Comparison of ENCODE assay signal across 8 cellular contexts in the genomic region with DNA sequence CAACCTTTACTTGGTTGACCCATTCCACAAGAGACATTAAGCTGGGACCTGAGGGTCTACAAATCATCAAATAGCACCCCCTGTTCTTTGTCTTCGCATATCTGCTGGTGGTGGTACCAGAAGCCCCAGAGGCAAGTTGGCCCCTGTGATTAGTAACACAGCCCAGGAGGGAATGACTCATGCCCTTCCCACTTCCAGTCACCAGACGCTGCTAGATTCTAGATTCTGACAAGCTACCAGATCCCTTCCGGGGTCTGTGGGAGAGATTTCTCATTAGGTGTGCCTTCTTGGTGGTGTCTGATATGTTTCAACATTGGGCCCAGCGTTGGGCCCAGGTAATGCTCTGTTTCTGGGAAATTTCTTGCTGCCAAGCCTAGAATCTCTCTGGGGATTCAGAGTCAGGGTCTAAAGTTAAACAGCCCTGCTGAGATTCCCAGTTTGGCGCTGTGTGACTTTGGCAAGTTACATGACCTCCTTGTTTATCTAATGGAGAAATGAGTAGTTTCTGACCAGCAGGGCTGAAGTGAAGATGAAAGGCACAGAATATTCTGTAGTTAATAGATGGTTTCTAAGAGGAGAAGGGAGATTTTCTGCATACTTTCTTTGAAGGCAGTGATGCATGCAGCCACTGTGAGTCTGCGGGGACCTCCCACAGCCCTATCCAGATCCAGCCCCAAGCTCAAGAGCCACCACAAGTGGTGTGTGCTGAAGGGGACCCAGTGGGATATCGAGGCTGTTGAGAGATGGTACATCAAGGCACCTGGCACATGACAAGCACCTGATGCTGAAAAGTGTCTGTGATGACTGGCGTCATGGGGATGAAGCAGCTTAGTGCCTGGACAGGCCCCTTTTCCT. TPM values are rescaled to one million over a fixed set of nuclear protein-coding genes. Genes with fewer than 3 reads are reported as not detected.
DNase-seq lines count a peak whose midpoint lies in the region.

No MANE protein-coding gene starts in this region.

- H3K36me3 ChIP-seq in CD8-positive, alpha-beta memory T cell (ENCODE audit: insufficient read depth, low read length) = peaks cover 33% of the 10 kb centered on the region
- no peaks in the 10 kb centered on the region for H3K36me3 ChIP-seq in GM23248 (ENCODE audit: low read depth)

- H3K9me3 ChIP-seq in CD8-positive, alpha-beta memory T cell (ENCODE audit: low read length) = no peaks in the 10 kb centered on the region
- H3K9me3 ChIP-seq in GM23248 (ENCODE audit: low read depth) = no peaks in the 10 kb centered on the region

- no peaks in the 10 kb centered on the region for H3K27me3 ChIP-seq in CD8-positive, alpha-beta memory T cell (ENCODE audit: insufficient read depth, low read length, poor library complexity, severe bottlenecking)
- H3K27me3 ChIP-seq in GM23248 (replicated peaks; ENCODE audit: insufficient read depth) = no peaks in the 10 kb centered on the region

- no peaks in the 10 kb centered on the region for H3K9me3 Mint-ChIP-seq in CD8-positive, alpha-beta memory T cell

- no peaks in the 10 kb centered on the region for H3K79me2 ChIP-seq in GM23248 (ENCODE audit: insufficient read depth)

- H3K27ac ChIP-seq in CD8-positive, alpha-beta memory T cell (ENCODE audit: low read depth, low read length) = peak overlapping the region; percentile 19
- peak overlapping the region; percentile 91 for H3K27ac ChIP-seq in GM23248

- H3K4me1 ChIP-seq in CD8-positive, alpha-beta memory T cell (ENCODE audit: insufficient read depth, low read length) = peaks cover 54% of the 10 kb centered on the region
- H3K4me1 ChIP-seq in GM23248 (ENCODE audit: insufficient read depth) = peaks cover 36% of the 10 kb centered on the region

- no peak overlapping the region for H2AFZ ChIP-seq in GM23248

- 10 to 12% methylated on average over 8 of the region's 8 CpGs for WGBS in GM23248 (ENCODE audit: low coverage in 1 of 2, low lambda C conversion rate in 2 of 2, missing lambda C conversion rate in 2 of 2), 2 experiments

- H3K27ac Mint-ChIP-seq in CD8-positive, alpha-beta memory T cell = peak overlapping the region; percentile 89 to 100 (median 92)

- in situ Hi-C loops in GM23248 (cut with MboI) = no loop called here

- H3K4me3 Mint-ChIP-seq in CD8-positive, alpha-beta memory T cell = peak overlapping the region; percentile 68 to 81 (median 76)

- H3K9me2 ChIP-seq in GM23248 (ENCODE audit: insufficient read depth) = no peaks in the 10 kb centered on the region

- peaks cover 13 to 69% (median 15%) of the 10 kb centered on the region in 3 donors for H3K36me3 Mint-ChIP-seq in CD8-positive, alpha-beta memory T cell

- H3K4me1 Mint-ChIP-seq in CD8-positive, alpha-beta memory T cell = peaks cover 49 to 74% (median 53%) of the 10 kb centered on the region in 3 donors

- CTCF ChIA-PET in CD8-positive, alpha-beta memory T cell (lab: Charles Lee) = interaction anchor here (1.0 to 1.1 kb wide), 2 partner anchors 22 to 55 kb away, joined by 3 read pairs; no protein-coding TSS in a partner anchor

- peak in 4 of 5 donors; percentile 13 to 71 (median 34) for DNase-seq in CD8-positive, alpha-beta memory T cell
- DNase-seq in GM23248 (peak; percentile 95), NCI-H345 treated with DMSO at 0.1 percent for 48 hours (lab: John Stamatoyannopoulos, UW; ENCODE audit: unreplicated experiment) (peak; percentile 75), iPS-NIHi7 (ENCODE audit: extremely low spot score) (peak; percentile 52), NCI-H1048 (lab: John Stamatoyannopoulos, UW) (no peak), medulla oblongata (ENCODE audit: extremely low spot score) (no peak)
- DNase-seq in activated gamma-delta T cell treated with anti-CD3 and anti-CD28 coated beads, Interleukin-2, amount 50 U/mL, for 16 hours (ENCODE audit: low read depth) = peak; percentile 44
- DNase-seq in stimulated activated CD8-positive, alpha-beta memory T cell treated with anti-CD3 and anti-CD28 coated beads, Interleukin-15, amount 100 ng/mL, for 48 hours (ENCODE audit: low read depth in 2 of 2) = peak; percentile 60 to 68

- POLR2A ChIA-PET in CD8-positive, alpha-beta memory T cell (lab: Charles Lee) = interaction anchor here (0.6 kb wide), 2 partner anchors 21 to 64 kb away, joined by 4 to 5 read pairs; no protein-coding TSS in a partner anchor

- H3K9ac ChIP-seq in GM23248 = peak overlapping the region; percentile 59

- H3K4me3 ChIP-seq in CD8-positive, alpha-beta memory T cell (ENCODE audit: low read length) = peak overlapping the region; percentile 27
- H3K4me3 ChIP-seq in GM23248 = peak overlapping the region; percentile 50

- no peaks in the 10 kb centered on the region for H3K27me3 Mint-ChIP-seq in CD8-positive, alpha-beta memory T cell

- H3F3A ChIP-seq in GM23248 (ENCODE audit: insufficient read depth) = peaks cover 36% of the 10 kb centered on the region

- H4K20me1 ChIP-seq in GM23248 (ENCODE audit: insufficient read depth) = no peaks in the 10 kb centered on the region

- H3K4me2 ChIP-seq in GM23248 (ENCODE audit: unreplicated experiment) = peak overlapping the region; percentile 79

RNA-seq across cellular contexts. Expression of gene TRPV2, which starts 3.9 kb away (rescaled TPM):
- total RNA-seq in CD8-positive, alpha-beta memory T cell = 10 to 100 TPM; 60.0 to 67.3 TPM
- 134 TPM for polyA plus RNA-seq in CD8-positive, alpha-beta memory T cell
- total RNA-seq in GM23248 (2014; rRNA removed; shearing (Covaris generic)) = 23.9 and 25.8 TPM in 2 replicates
- 19.5 and 19.6 TPM in 2 replicates for polyA plus RNA-seq in GM23248 (2016; fragmentation: Nextera tagmentation; extraction: Ambion mirVana)

RNA-seq across cellular contexts. Expression of gene UBB, which starts 38.4 kb away (rescaled TPM):
- 1,000 to 10,000 TPM; 1,678 to 1,690 TPM for total RNA-seq in CD8-positive, alpha-beta memory T cell
- 2,132 TPM for polyA plus RNA-seq in CD8-positive, alpha-beta memory T cell
- total RNA-seq in GM23248 (2014; rRNA removed; shearing (Covaris generic)) = 586 and 786 TPM in 2 replicates
- 1,286 and 1,305 TPM in 2 replicates for polyA plus RNA-seq in GM23248 (2016; fragmentation: Nextera tagmentation; extraction: Ambion mirVana)

Comparison
In these comparisons a context has a peak if more than half of its experiments do, and no peak if none do; other contexts are left out.
1. DNase-seq: peak in CD8-positive, alpha-beta memory T cell (4 of 5), GM23248 (single experiment), NCI-H345 treated with DMSO at 0.1 percent for 48 hours (single experiment), activated gamma-delta T cell treated with anti-CD3 and anti-CD28 coated beads, Interleukin-2, amount 50 U/mL, for 16 hours (single experiment), iPS-NIHi7 (single experiment) and stimulated activated CD8-positive, alpha-beta memory T cell treated with anti-CD3 and anti-CD28 coated beads, Interleukin-15, amount 100 ng/mL, for 48 hours (2 of 2); none in NCI-H1048 (single experiment) and medulla oblongata (single experiment).